ENCODE assay signal across 1 cellular context in genomic region chr15:77864211-77865105, GRCh38.
TF ChIP-seq lines count a peak whose summit lies in the region.

No MANE protein-coding gene starts in this region.

TF ChIP-seq in HEK293, 187 proteins besides CTCF, POLR2A, EP300 and RAD21 (continued from another document):
- TF ChIP-seq ZNF48 (tag by site-specific recombination; IDR thresholded peaks at IDR 0.05) (no peak), ZNF274 (IDR thresholded peaks at IDR 0.05; ENCODE audit: low read length) (no peak), ZNF274 (tag by site-specific recombination; IDR thresholded peaks at IDR 0.05; ENCODE audit: borderline replicate concordance) (no peak), ZNF704 (tag by site-specific recombination; IDR thresholded peaks at IDR 0.05) (no peak), WT1 (tag by site-specific recombination; IDR thresholded peaks at IDR 0.05) (no peak), MYNN (tag by site-specific recombination; IDR thresholded peaks at IDR 0.05; ENCODE audit: borderline replicate concordance) (no peak)
